ENCODE assay signal across 11 cellular contexts in genomic region chr16:1536601-1537000, GRCh38. TPM values are rescaled to one million over a fixed set of nuclear protein-coding genes. Genes with fewer than 3 reads are reported as not detected.
DNase-seq lines count a peak whose midpoint lies in the region; ATAC-seq and TF ChIP-seq lines count a peak whose summit lies in the region.
"Had no signal": no experiment of that assay in that cellular context is flagged by ENCODE, and none has a peak within 500 bp of the region (broad histone marks: within the 10 kb centered on the region; RNA-seq: fewer than 3 reads in every experiment).

No MANE protein-coding gene starts in this region.

- no peaks in the 10 kb centered on the region for H3K9me3 ChIP-seq in CD8-positive, alpha-beta T cell (ENCODE audit: low read length)
- H3K9me3 ChIP-seq in RWPE2 (ENCODE audit: severe bottlenecking) (no peaks in the 10 kb centered on the region), esophagus squamous epithelium (no peaks in the 10 kb centered on the region), trophoblast cell (ENCODE audit: insufficient read depth, low read depth, low read length) (peaks cover under 1% of the 10 kb centered on the region)
- H3K9me3 ChIP-seq: testis had no signal

- H3K27me3 Mint-ChIP-seq in CD8-positive, alpha-beta T cell (ENCODE audit: low read depth) = no peaks in the 10 kb centered on the region

- no peaks in the 10 kb centered on the region for H3K9me3 Mint-ChIP-seq in CD8-positive, alpha-beta T cell

- peaks cover 28% of the 10 kb centered on the region for H3K79me1 ChIP-seq in trophoblast cell (ENCODE audit: low read length)

- peak overlapping the region; percentile 88 for H3K4me3 Mint-ChIP-seq in CD8-positive, alpha-beta T cell

- 59 to 76% methylated on average over 9 to 11 of the region's 13 CpGs for WGBS in esophagus squamous epithelium, 2 donors
- no CpG with 5 or more reads among the region's 13 CpGs for WGBS in trophoblast cell (ENCODE audit: extremely low coverage, insufficient coverage, insufficient read length)

- peak overlapping the region; percentile 78 for H3K4me3 ChIP-seq in CD8-positive, alpha-beta T cell (ENCODE audit: low read depth, low read length)
- no peak overlapping the region for H3K4me3 ChIP-seq in RWPE2 (ENCODE audit: severe bottlenecking)
- H3K4me3 ChIP-seq in esophagus squamous epithelium = peak overlapping the region in 3 of 4 donors; percentile 54 to 73 (median 65)
- peak overlapping the region; percentile 53 for H3K4me3 ChIP-seq in trophoblast cell (ENCODE audit: low read depth, low read length)
- H3K4me3 ChIP-seq: hepatocyte had no signal

- peak overlapping the region; percentile 15 for H2AK5ac ChIP-seq in trophoblast cell (ENCODE audit: low read length)

- H3K4me1 ChIP-seq in CD8-positive, alpha-beta T cell (ENCODE audit: insufficient read depth, low read length) = peaks cover 77% of the 10 kb centered on the region
- H3K4me1 ChIP-seq in RWPE2 (ENCODE audit: insufficient read depth, poor library complexity, severe bottlenecking) (no peaks in the 10 kb centered on the region), esophagus squamous epithelium (peaks cover 11 to 73% (median 28%) of the 10 kb centered on the region in 3 donors), trophoblast cell (ENCODE audit: control insufficient read depth in 1 of 2, insufficient read depth in 2 of 2, low read length in 2 of 2) (peaks cover 37 to 38% of the 10 kb centered on the region in 2 experiments)

- H2BK5ac ChIP-seq in trophoblast cell (ENCODE audit: low read depth, low read length, poor library complexity) = no peak overlapping the region

- peaks cover 39% of the 10 kb centered on the region for H3K36me3 ChIP-seq in CD8-positive, alpha-beta T cell (ENCODE audit: insufficient read depth, low read length)
- no peaks in the 10 kb centered on the region for H3K36me3 ChIP-seq in RWPE2 (ENCODE audit: low read depth)
- peaks cover 7 to 51% (median 10%) of the 10 kb centered on the region in 3 donors for H3K36me3 ChIP-seq in esophagus squamous epithelium
- H3K36me3 ChIP-seq in trophoblast cell (ENCODE audit: control insufficient read depth in 1 of 2, insufficient read depth in 2 of 2, low read length in 2 of 2) = peaks cover 41 to 50% of the 10 kb centered on the region in 2 experiments

- no peak overlapping the region for H4K12ac ChIP-seq in trophoblast cell (ENCODE audit: low read depth, low read length)

- no peaks in the 10 kb centered on the region for H3K27me3 ChIP-seq in CD8-positive, alpha-beta T cell (ENCODE audit: insufficient read depth, low read length)
- H3K27me3 ChIP-seq in RWPE2 (ENCODE audit: insufficient read depth, poor library complexity, severe bottlenecking) (no peaks in the 10 kb centered on the region), esophagus squamous epithelium (no peaks in the 10 kb centered on the region), trophoblast cell (ENCODE audit: insufficient read depth, low read length) (no peaks in the 10 kb centered on the region)
- H3K27me3 ChIP-seq: hepatocyte, testis had no signal

- H4K8ac ChIP-seq in trophoblast cell (ENCODE audit: low read depth, low read length) = no peak overlapping the region

- H3K4me2 ChIP-seq in trophoblast cell (ENCODE audit: low read length) = no peak overlapping the region

- no peak for DNase-seq in CD8-positive, alpha-beta T cell
- DNase-seq in RWPE2 (ENCODE audit: low spot score) (peak; percentile 53), esophagus squamous epithelium (lab: John Stamatoyannopoulos, UW) (no peak), trophoblast cell (no peak), HT-29 (ENCODE audit: low spot score) (no peak), RPMI8226 (no peak), GDM1 (lab: John Stamatoyannopoulos, UW) (no peak)
- DNase-seq: testis had no signal

- POLR2A ChIA-PET in CD8-positive, alpha-beta T cell (lab: Charles Lee) = interaction anchor here (0.9 to 2.2 kb wide), 5 partner anchors 9 to 169 kb away, joined by 3 to 6 read pairs (median 5); partner anchors contain the start of gene MAPK8IP3

- CTCF ChIA-PET in CD8-positive, alpha-beta T cell (lab: Charles Lee) = interaction anchor here (1.0 to 1.1 kb wide), 2 partner anchors 10 to 50 kb away, joined by 3 read pairs; no protein-coding TSS in a partner anchor

- H3K36me3 Mint-ChIP-seq in CD8-positive, alpha-beta T cell = peaks cover 57% of the 10 kb centered on the region

- peaks cover 11% of the 10 kb centered on the region for H3K79me2 ChIP-seq in trophoblast cell (ENCODE audit: control insufficient read depth, insufficient read depth, low read length, poor library complexity)

- H2AFZ ChIP-seq in trophoblast cell (ENCODE audit: insufficient read depth, low read length, poor library complexity) = no peak overlapping the region
- H2AFZ ChIP-seq: hepatocyte had no signal

- peak overlapping the region; percentile 88 for H3K27ac Mint-ChIP-seq in CD8-positive, alpha-beta T cell

- H3K9ac ChIP-seq in trophoblast cell (ENCODE audit: low read length) = no peak overlapping the region

- peaks cover 62% of the 10 kb centered on the region for H3K4me1 Mint-ChIP-seq in CD8-positive, alpha-beta T cell (ENCODE audit: low read depth)

- no peak overlapping the region for H2BK120ac ChIP-seq in trophoblast cell (ENCODE audit: insufficient read depth, low read length, poor library complexity)

- no peak overlapping the region for H2BK12ac ChIP-seq in trophoblast cell (ENCODE audit: low read length)

- ATAC-seq in CD8-positive, alpha-beta T cell = no peak
- ATAC-seq in RWPE2 (ENCODE audit: low read depth) (no peak), GM19035 (IDR thresholded peaks at IDR 0.05; ENCODE audit: unreplicated experiment) (no peak)

- H3K4ac ChIP-seq in trophoblast cell (ENCODE audit: low read depth, low read length) = no peak overlapping the region

- H3K18ac ChIP-seq in trophoblast cell (ENCODE audit: low read length) = peak overlapping the region; percentile 42

- no peak overlapping the region for H4K91ac ChIP-seq in trophoblast cell (ENCODE audit: low read depth, low read length)

- H3K23ac ChIP-seq in trophoblast cell (ENCODE audit: low read length) = no peak overlapping the region

- H3K27ac ChIP-seq in CD8-positive, alpha-beta T cell (ENCODE audit: low read depth, low read length) = no peak overlapping the region
- H3K27ac ChIP-seq in RWPE2 (ENCODE audit: poor library complexity, severe bottlenecking) (no peak overlapping the region), esophagus squamous epithelium (peak overlapping the region in 3 of 4 donors; percentile 5 to 90 (median 87)), trophoblast cell (ENCODE audit: low read depth, low read length) (no peak overlapping the region)
- H3K27ac ChIP-seq: hepatocyte had no signal

- no peak for TF ChIP-seq POLR2A in esophagus squamous epithelium (IDR thresholded peaks at IDR 0.05)

- H3K14ac ChIP-seq in trophoblast cell (ENCODE audit: low read length) = no peak overlapping the region

- no peak for TF ChIP-seq CTCF in CD8-positive, alpha-beta T cell (IDR thresholded peaks at IDR 0.05)
- TF ChIP-seq CTCF in RWPE2 (IDR thresholded peaks at IDR 0.05; ENCODE audit: poor library complexity, severe bottlenecking) = no peak
- no peak for TF ChIP-seq CTCF in esophagus squamous epithelium (IDR thresholded peaks at IDR 0.05)

- intact Hi-C loops in CD8-positive, alpha-beta T cell (cut with DNase I, micrococcal nuclease) = loop anchor here (5.0 to 10.0 kb wide), 4 partner anchors 62 to 232 kb away; partner anchors contain the start of genes CLCN7 (in 1 of the 2), CRAMP1 (in 1 of the 2), IFT140 (in 1 of the 2) and UBE2I (in 1 of the 2)
- intact Hi-C loops in esophagus squamous epithelium (cut with DNase I) = no loop called here

RNA-seq across cellular contexts. Expression of gene TMEM204, which starts 3.1 kb away (rescaled TPM):
- total RNA-seq in CD8-positive, alpha-beta T cell = 1 to 10 TPM; 6.8 to 7.3 TPM
- total RNA-seq in esophagus squamous epithelium = 10 to 100 TPM in 1 of 4 donors, 1 to 10 TPM in 3; 4.3 to 32.4 (median 7.9) TPM
- polyA plus RNA-seq in trophoblast cell (2013) = 9.6 and 10.8 TPM in 2 replicates
- 0.61 and 0.78 TPM in 2 replicates for total RNA-seq in HT-29 (2014; rRNA removed; shearing (Covaris generic))
- total RNA-seq: MCF 10A had no signal

RNA-seq across cellular contexts. Expression of gene TELO2, which starts 43.4 kb away (rescaled TPM):
- total RNA-seq in CD8-positive, alpha-beta T cell = 10 to 100 TPM; 23.0 to 23.6 TPM
- 10 to 100 TPM; 17.0 to 29.3 (median 21.4) TPM for total RNA-seq in esophagus squamous epithelium
- 17.7 and 19.2 TPM in 2 replicates for polyA plus RNA-seq in trophoblast cell (2013)
- total RNA-seq in HT-29 (2014; rRNA removed; shearing (Covaris generic)) = 72.4 and 77.3 TPM in 2 replicates

RNA-seq across cellular contexts. Expression of gene PTX4, which starts 47.9 kb away (rescaled TPM):
- not detected for total RNA-seq in CD8-positive, alpha-beta T cell
- total RNA-seq in esophagus squamous epithelium = not detected
- 0.04 TPM in 1 of 2 replicates, not detected in the other for polyA plus RNA-seq in trophoblast cell (2013)
- 0.15 TPM in 1 of 2 replicates, not detected in the other for total RNA-seq in HT-29 (2014; rRNA removed; shearing (Covaris generic))
- total RNA-seq: hepatocyte, MCF 10A had no signal
- polyA plus RNA-seq: hepatocyte had no signal

Comparison
In these comparisons a context has a peak if more than half of its experiments do, and no peak if none do; other contexts are left out.
1. H3K27ac ChIP-seq: peak in esophagus squamous epithelium (3 of 4); none in CD8-positive, alpha-beta T cell (single experiment), RWPE2 (single experiment) and trophoblast cell (single experiment).